ENCODE assay signal across 1 cellular context in the genomic region with DNA sequence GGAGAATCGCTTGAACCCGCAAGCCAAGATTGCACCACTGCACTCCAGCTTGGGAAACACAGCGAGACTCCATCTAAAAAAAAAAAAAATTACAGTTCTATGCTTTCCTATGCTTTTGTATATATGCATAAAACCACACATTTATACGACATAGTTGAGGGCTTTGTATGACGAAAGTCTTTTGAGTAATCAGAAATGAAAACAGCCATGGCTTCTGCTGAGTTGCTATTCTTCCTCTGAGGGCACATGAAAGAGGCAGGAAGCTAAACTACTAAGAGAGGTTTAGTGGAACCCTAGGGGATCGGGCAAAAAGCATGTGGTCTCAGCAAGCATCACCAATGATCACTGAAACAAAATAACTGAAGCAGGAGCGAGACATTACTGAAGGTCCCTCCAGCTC.
TF ChIP-seq lines count a peak whose summit lies in the region.

No MANE protein-coding gene starts in this region.

TF ChIP-seq in HepG2, 621 proteins besides CTCF, POLR2A, EP300 and RAD21 (continued from another document):
- TF ChIP-seq ZNF75D (CRISPR knock-in tag; IDR thresholded peaks at IDR 0.05; ENCODE audit: borderline replicate concordance) (no peak), STAT5B (CRISPR knock-in tag; IDR thresholded peaks at IDR 0.05) (no peak)
